8 cellular contexts compared by ENCODE assay signal in genomic region chr4:22434895-22435294, GRCh38.
DNase-seq lines count a peak whose midpoint lies in the region; ATAC-seq, FAIRE-seq and TF ChIP-seq lines count a peak whose summit lies in the region.

No MANE protein-coding gene starts in this region.

- TF ChIP-seq CTCF in right atrium auricular region (IDR thresholded peaks at IDR 0.05) (peak in 1 of 2 donors; percentile 56), pancreas (IDR thresholded peaks at IDR 0.05) (no peak)

- 36 to 42% methylated on average over 6 of the region's 6 CpGs for WGBS in pancreas, 2 donors

- no peak for DNase-seq in Right ventricle myocardium inferior (ENCODE audit: missing footprints)
- no peak for DNase-seq in right atrium auricular region (ENCODE audit: low spot score)
- DNase-seq in OCI-M1 (lab: John Stamatoyannopoulos, UW) = peak; percentile 78
- peak; percentile 59 for DNase-seq in fibroblast of peridontal ligament (ENCODE audit: extremely low read depth)
- DNase-seq in pancreas = peak in 2 of 6 donors; percentile 15 to 30
- DNase-seq in frontal cortex (ENCODE audit: low spot score in 2 of 2) = no peak
- DNase-seq in T-helper 1 cell = no peak
- DNase-seq in activated gamma-delta T cell (lab: John Stamatoyannopoulos, UW) = no peak

- H3K9me3 ChIP-seq in right atrium auricular region = no peaks in the 10 kb centered on the region
- no peaks in the 10 kb centered on the region for H3K9me3 ChIP-seq in pancreas

- intact Hi-C loops in Right ventricle myocardium inferior (cut with DNase I) = no loop called here
- intact Hi-C loops in pancreas (cut with DNase I) = no loop called here

- H3K4me1 ChIP-seq in right atrium auricular region (no peaks in the 10 kb centered on the region), pancreas (no peaks in the 10 kb centered on the region)

- no peak overlapping the region for H3K27ac ChIP-seq in right atrium auricular region
- no peak overlapping the region for H3K27ac ChIP-seq in pancreas

- H3K36me3 ChIP-seq in right atrium auricular region (peaks cover 4% of the 10 kb centered on the region), pancreas (peaks cover 0 to 4% (median 3%) of the 10 kb centered on the region in 3 donors)

- FAIRE-seq in pancreas (lab: Jason Lieb, UNC) (no peak), frontal cortex (lab: Jason Lieb, UNC) (no peak)

- no peaks in the 10 kb centered on the region for H3K27me3 ChIP-seq in right atrium auricular region
- H3K27me3 ChIP-seq in pancreas = no peaks in the 10 kb centered on the region

- H3K4me3 ChIP-seq in right atrium auricular region (no peak overlapping the region), pancreas (no peak overlapping the region)

- ATAC-seq in Right ventricle myocardium inferior (peak; percentile 79), pancreas (peak; percentile 48 to 91 (median 81))

Comparison
In these comparisons a context has a peak if more than half of its experiments do, and no peak if none do; other contexts are left out.
1. DNase-seq: peak in OCI-M1 (single experiment) and fibroblast of peridontal ligament (single experiment); none in Right ventricle myocardium inferior (single experiment), right atrium auricular region (single experiment), frontal cortex (0 of 2), T-helper 1 cell (0 of 5) and activated gamma-delta T cell (single experiment).